In the genomic region with DNA sequence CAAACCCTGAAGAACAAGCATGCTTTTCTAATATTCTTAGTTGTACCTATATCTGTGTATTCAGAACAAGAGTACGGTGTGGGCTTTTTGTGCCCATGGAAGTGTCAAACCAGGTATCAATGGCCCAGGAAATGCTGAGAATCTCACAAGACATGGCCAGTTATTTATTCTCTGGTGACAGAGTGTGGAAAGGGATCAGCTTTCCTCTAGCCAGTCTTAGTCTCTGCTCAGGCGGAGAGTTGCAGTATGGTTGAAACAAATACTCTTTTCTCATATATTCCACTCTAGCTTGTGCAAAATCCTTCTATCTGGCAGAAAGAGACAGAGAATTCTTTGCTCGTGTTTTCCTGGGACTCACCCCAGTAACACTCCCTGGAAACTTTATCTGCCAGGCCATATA, we compare ENCODE assay signal across 17 cellular contexts.
DNase-seq lines count a peak whose midpoint lies in the region; ATAC-seq and TF ChIP-seq lines count a peak whose summit lies in the region.
"Had no signal": no experiment of that assay in that cellular context is flagged by ENCODE, and none has a peak within 500 bp of the region (broad histone marks: within the 10 kb centered on the region; RNA-seq: fewer than 3 reads in every experiment).

No MANE protein-coding gene starts in this region.

- peaks cover 4 to 5% of the 10 kb centered on the region in 2 donors for H3K4me1 ChIP-seq in uterus
- H3K4me1 ChIP-seq: BLaER1 had no signal

- H3K4me3 ChIP-seq in uterus: no peak overlapping the region
- H3K4me3 ChIP-seq: BLaER1 had no signal

- H3K4me3 Mint-ChIP-seq in nephron: no peak overlapping the region
- H3K4me3 Mint-ChIP-seq: CD14-positive monocyte; CD4-positive, alpha-beta memory T cell; H9 had no signal

- no peak for TF ChIP-seq CTCF in nephron (IDR thresholded peaks at IDR 0.05; ENCODE audit: unreplicated experiment in 3 of 3)
- no peak for TF ChIP-seq CTCF in uterus (IDR thresholded peaks at IDR 0.05)

- peak overlapping the region; percentile 82 to 89 (median 88) for H3K27ac Mint-ChIP-seq in nephron
- H3K27ac Mint-ChIP-seq: CD14-positive monocyte; CD4-positive, alpha-beta memory T cell; H9 had no signal

- H3K9me3 Mint-ChIP-seq in nephron: no peaks in the 10 kb centered on the region
- H3K9me3 Mint-ChIP-seq: CD14-positive monocyte, H9 had no signal

- no peaks in the 10 kb centered on the region for H3K27me3 ChIP-seq in uterus
- H3K27me3 ChIP-seq: BLaER1 had no signal

- DNase-seq in left kidney (ENCODE audit: low read depth, low spot score) (peak; percentile 76), sciatic nerve (ENCODE audit: low spot score) (no peak), uterus (no peak), NCI-H146 treated with DMSO at 0.1 percent for 48 hours (lab: John Stamatoyannopoulos, UW; ENCODE audit: unreplicated experiment) (no peak), anterior cingulate cortex (lab: John Stamatoyannopoulos, UW) (no peak), NCI-H524 treated with DMSO at 0.1 percent for 48 hours (lab: John Stamatoyannopoulos, UW) (no peak)
- DNase-seq: 8988T; CD4-positive, alpha-beta memory T cell; DMS153; DMS79 treated with DMSO at 0.1 percent for 48 hours; GF-D8; H9 had no signal

- H3K9me3 ChIP-seq in uterus: no peaks in the 10 kb centered on the region
- H3K9me3 ChIP-seq: BLaER1 had no signal

- TF ChIP-seq POLR2A in uterus (IDR thresholded peaks at IDR 0.05): no peak

- no peaks in the 10 kb centered on the region for H3K36me3 ChIP-seq in uterus
- H3K36me3 ChIP-seq: BLaER1 had no signal

- H3K27ac ChIP-seq in uterus: peak overlapping the region; percentile 51 to 55
- H3K27ac ChIP-seq: BLaER1 had no signal

- ATAC-seq in sciatic nerve: peak; percentile 44
- ATAC-seq in HG03342 (IDR thresholded peaks at IDR 0.05; ENCODE audit: unreplicated experiment): no peak
- ATAC-seq: HepG2 had no signal

- intact Hi-C loops in sciatic nerve (cut with DNase I): loop anchor here (10.0 kb wide), 1 partner anchor 120 kb away; no protein-coding TSS in a partner anchor
- intact Hi-C loops in uterus (cut with DNase I; ENCODE audit: low total_unique reads): no loop called here

- H3K4me1 Mint-ChIP-seq in nephron: peaks cover 43% of the 10 kb centered on the region
- H3K4me1 Mint-ChIP-seq: CD14-positive monocyte; CD4-positive, alpha-beta memory T cell; H9 had no signal

- H3K36me3 Mint-ChIP-seq in nephron (ENCODE audit: low read depth): no peaks in the 10 kb centered on the region
- H3K36me3 Mint-ChIP-seq: CD14-positive monocyte; CD4-positive, alpha-beta memory T cell had no signal

- H3K27me3 Mint-ChIP-seq in nephron (ENCODE audit: low read depth): no peaks in the 10 kb centered on the region
- H3K27me3 Mint-ChIP-seq: CD4-positive, alpha-beta memory T cell had no signal
